In genomic region chr19:57500400-57500799, GRCh38 we compare ENCODE assay signal across 6 cellular contexts. TPM values are rescaled to one million over a fixed set of nuclear protein-coding genes. Genes with fewer than 3 reads are reported as not detected.
A peak's percentile ranks its signal among the peaks of the same experiment; 100 is the strongest.
DNase-seq lines count a peak whose midpoint lies in the region; ATAC-seq and TF ChIP-seq lines count a peak whose summit lies in the region.
"Not testable (repeated sequence)": the region's sequence is repeated elsewhere in the genome, so short reads cannot be mapped to it uniquely, and the experiment has no call there.

No MANE protein-coding gene starts in this region.

- H3K27ac Mint-ChIP-seq in nephron progenitor cell: peak overlapping the region; percentile 17

- intact Hi-C loops in Right ventricle myocardium inferior (cut with DNase I): not testable (repeated sequence)

- H3K9me3 Mint-ChIP-seq in nephron progenitor cell: peaks cover 85% of the 10 kb centered on the region

- H3K36me3 Mint-ChIP-seq in nephron progenitor cell (ENCODE audit: low read depth): peaks cover 71% of the 10 kb centered on the region

- DNase-seq in RPMI7951 (ENCODE audit: low read depth) (peak; percentile 24), astrocyte of the hippocampus (ENCODE audit: low read depth, low spot score) (peak; percentile 43)
- DNase-seq in Right ventricle myocardium inferior (ENCODE audit: missing footprints); nephron progenitor cell: not testable (repeated sequence)

- TF ChIP-seq CTCF in 22Rv1 (IDR thresholded peaks at IDR 0.05); nephron progenitor cell (IDR thresholded peaks at IDR 0.05): not testable (repeated sequence)

- H3K4me1 Mint-ChIP-seq in nephron progenitor cell: peaks cover 17% of the 10 kb centered on the region

- ATAC-seq in GM21528 (IDR thresholded peaks at IDR 0.05; ENCODE audit: low FRiP score, unreplicated experiment) (peak; percentile 6), Right ventricle myocardium inferior (peak; percentile 28)

- H3K27me3 Mint-ChIP-seq in nephron progenitor cell (ENCODE audit: low read depth, poor library complexity): not testable (repeated sequence)

- H3K4me3 Mint-ChIP-seq in nephron progenitor cell: peak overlapping the region; percentile 83

- peak overlapping the region; percentile 68; the same call in 1 of the 2 replicates for H3K27ac ChIP-seq in 22Rv1

RNA-seq across cellular contexts. Expression of gene ZNF773, which starts 0.7 kb away (rescaled TPM):
- 9.0 and 23.1 TPM in 2 replicates for total RNA-seq in RPMI7951 (2014; rRNA removed; shearing (Covaris generic))
- total RNA-seq in Right ventricle myocardium inferior: 5.0 TPM

RNA-seq across cellular contexts. Expression of gene ZNF419, which starts 12.8 kb away (rescaled TPM):
- total RNA-seq in RPMI7951 (2014; rRNA removed; shearing (Covaris generic)): 11.1 and 12.0 TPM in 2 replicates
- total RNA-seq in Right ventricle myocardium inferior: 6.8 TPM

RNA-seq across cellular contexts. Expression of gene ZNF772, which starts 23.0 kb away (rescaled TPM):
- 13.5 and 17.3 TPM in 2 replicates for total RNA-seq in RPMI7951 (2014; rRNA removed; shearing (Covaris generic))
- 18.3 TPM for total RNA-seq in Right ventricle myocardium inferior

RNA-seq across cellular contexts. Expression of gene ZNF549, which starts 26.8 kb away (rescaled TPM):
- 5.1 and 6.2 TPM in 2 replicates for total RNA-seq in RPMI7951 (2014; rRNA removed; shearing (Covaris generic))
- total RNA-seq in Right ventricle myocardium inferior: 3.6 TPM

RNA-seq across cellular contexts. Expression of gene VN1R1, which starts 43.5 kb away (rescaled TPM):
- not detected in 2 replicates for total RNA-seq in RPMI7951 (2014; rRNA removed; shearing (Covaris generic))
- total RNA-seq in Right ventricle myocardium inferior: 3.3 TPM
